ENCODE assay signal across 9 cellular contexts in genomic region chr13:49690990-49691886, GRCh38. TPM values are rescaled to one million over a fixed set of nuclear protein-coding genes. Genes with fewer than 3 reads are reported as not detected.
DNase-seq lines count a peak whose midpoint lies in the region; ATAC-seq, FAIRE-seq and TF ChIP-seq lines count a peak whose summit lies in the region.
"Had no signal": no experiment of that assay in that cellular context is flagged by ENCODE, and none has a peak within 500 bp of the region (broad histone marks: within the 10 kb centered on the region; RNA-seq: fewer than 3 reads in every experiment).

EBPL (minus strand) TSS chr13:49691486; CDS start chr13:49691424, 62 bp downstream.

- H3K27ac ChIP-seq in kidney (ENCODE audit: low read depth in 2 of 2, low read length in 2 of 2) = peak within 1 kb of the TSS; percentile 11 to 68

- H3K4me1 ChIP-seq in kidney (ENCODE audit: control insufficient read depth in 1 of 2, insufficient read depth in 1 of 2, low read depth in 1 of 2, low read length in 2 of 2) = peaks cover 0 to 2% of the 10 kb centered on the region in 2 donors

- H3K9me3 ChIP-seq in kidney (ENCODE audit: control insufficient read depth in 1 of 2, low read length in 2 of 2) = no peaks in the 10 kb centered on the region

- no peak for FAIRE-seq in kidney (lab: Jason Lieb, UNC)
- FAIRE-seq: endometrium had no signal

- peak within 1 kb of the TSS; percentile 47 to 88 for H3K4me3 ChIP-seq in kidney (ENCODE audit: low read length in 2 of 2)

- DNase-seq in AG09319 (ENCODE audit: extremely low read depth, low read depth) (peak; percentile 61), NCI-H345 (lab: John Stamatoyannopoulos, UW) (peak; percentile 63), cerebellar cortex (ENCODE audit: low spot score) (peak; percentile 90), kidney (peak; percentile 97)
- DNase-seq in activated CD4-positive, CD25-positive, alpha-beta regulatory T cell treated with anti-CD3 and anti-CD28 coated beads, Interleukin-2, amount 50 U/mL, for 72 hours = peak; percentile 92
- peak; percentile 69 to 86 for DNase-seq in stimulated activated CD4-positive, alpha-beta T cell treated with anti-CD3 and anti-CD28 coated beads, Interleukin-15, amount 100 ng/mL, for 1 hour (ENCODE audit: low read depth in 1 of 2, low spot score in 1 of 2)

- intact Hi-C loops in kidney (cut with DNase I) = no loop called here

- TF ChIP-seq CTCF in AG09319 (IDR thresholded peaks at IDR 0.05; ENCODE audit: low read depth, low read length) (no peak), kidney (IDR thresholded peaks at IDR 0.05; ENCODE audit: borderline replicate concordance, extremely low read depth, insufficient read depth) (no peak)

- H3K36me3 ChIP-seq in kidney (ENCODE audit: control insufficient read depth in 1 of 2, insufficient read depth in 2 of 2, low read length in 2 of 2) = no peaks in the 10 kb centered on the region

- peak within 1 kb of the TSS in 1 of 2 donors; percentile 81 for H3K9ac ChIP-seq in kidney (ENCODE audit: low read length in 2 of 2)

- ATAC-seq in GM18909 (IDR thresholded peaks at IDR 0.05; ENCODE audit: poor library complexity, unreplicated experiment) = peak; percentile 98
- peak; percentile 96 for ATAC-seq in HG03159 (IDR thresholded peaks at IDR 0.05; ENCODE audit: unreplicated experiment)

RNA-seq across cellular contexts. Expression of gene EBPL, which starts in this region (rescaled TPM):
- 31.4 TPM for total RNA-seq in kidney
- polyA plus RNA-seq in kidney (ENCODE audit: insufficient read depth, low read depth, low replicate concordance) = 36.8 TPM

Comparison
In these comparisons a context has a peak if more than half of its experiments do, and no peak if none do; other contexts are left out.
1. Peak in every context shown above with its lines: DNase-seq, ATAC-seq, H3K4me3 ChIP-seq and H3K27ac ChIP-seq.